Comparison of ENCODE assay signal across 23 cellular contexts in the genomic region with DNA sequence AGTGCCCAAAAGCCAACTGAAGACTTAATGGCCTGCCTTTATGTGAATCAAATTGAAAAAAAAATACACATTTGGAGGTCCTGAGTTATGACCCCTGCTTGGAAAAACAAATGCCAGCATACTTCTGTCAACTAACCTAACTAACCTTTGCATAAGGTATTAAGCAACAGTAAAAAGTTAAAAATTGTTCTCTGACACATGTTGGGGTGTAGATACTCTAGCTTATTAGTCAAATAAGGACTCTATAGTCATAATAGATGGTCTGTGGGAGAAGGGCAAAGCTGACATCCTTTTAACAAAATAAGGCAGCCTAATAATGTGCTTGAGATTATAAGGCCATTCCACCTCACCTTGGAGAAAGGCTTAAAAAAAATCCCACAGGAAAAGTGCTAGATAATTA.
DNase-seq lines count a peak whose midpoint lies in the region; ATAC-seq and TF ChIP-seq lines count a peak whose summit lies in the region.
"Had no signal": no experiment of that assay in that cellular context is flagged by ENCODE, and none has a peak within 500 bp of the region (broad histone marks: within the 10 kb centered on the region; RNA-seq: fewer than 3 reads in every experiment).

No MANE protein-coding gene starts in this region.

- no peaks in the 10 kb centered on the region for H3F3A ChIP-seq in GM23338 (replicated peaks; ENCODE audit: low read depth)

- peak overlapping the region; percentile 14 for H3K27ac Mint-ChIP-seq in activated CD4-positive, alpha-beta T cell treated with anti-CD3 and anti-CD28 coated beads, Interleukin-2, amount 10 ng/mL, durations not matched to agents 24 days and 14 days
- H3K27ac Mint-ChIP-seq in CD4-positive, alpha-beta T cell, result peak overlapping the region; percentile 40
- H3K27ac Mint-ChIP-seq in GM23338, result no peak overlapping the region
- H3K27ac Mint-ChIP-seq: H9; T-helper 2 cell treated with Interferon-gamma antibody and Interleukin-4, amounts not matched to agents 5 μg/mL and 100 μg/mL, for 36 hours had no signal

- no peak overlapping the region for H3K4me3 Mint-ChIP-seq in activated CD4-positive, alpha-beta T cell treated with anti-CD3 and anti-CD28 coated beads, Interleukin-2, amount 10 ng/mL, durations not matched to agents 24 days and 14 days
- no peak overlapping the region for H3K4me3 Mint-ChIP-seq in CD4-positive, alpha-beta T cell
- H3K4me3 Mint-ChIP-seq in GM23338, result no peak overlapping the region
- H3K4me3 Mint-ChIP-seq: activated CD4-positive, alpha-beta T cell treated with anti-CD3 and anti-CD28 coated beads, Interleukin-2, amount 10 ng/mL, durations not matched to agents 7 days and 5 days; CD8-positive, alpha-beta memory T cell; H9; T-helper 2 cell treated with Interferon-gamma antibody and Interleukin-4, amounts not matched to agents 5 μg/mL and 100 μg/mL, for 36 hours had no signal

- intact Hi-C loops in activated CD4-positive, alpha-beta T cell treated with anti-CD3 and anti-CD28 coated beads, Interleukin-2, amount 10 ng/mL, durations not matched to agents 24 days and 14 days (cut with micrococcal nuclease), result loop anchor here (5.0 kb wide), 1 partner anchor 38 kb away; no protein-coding TSS in a partner anchor
- intact Hi-C loops in CD4-positive, alpha-beta T cell (cut with DNase I, micrococcal nuclease), result no loop called here
- intact Hi-C loops in heart right ventricle (cut with DNase I), result no loop called here

- no peak overlapping the region for H2AFZ ChIP-seq in GM23338
- H2AFZ ChIP-seq: PC-9 had no signal

- peaks cover 52% of the 10 kb centered on the region for H3K4me1 Mint-ChIP-seq in activated CD4-positive, alpha-beta T cell treated with anti-CD3 and anti-CD28 coated beads, Interleukin-2, amount 10 ng/mL, durations not matched to agents 24 days and 14 days
- H3K4me1 Mint-ChIP-seq in CD4-positive, alpha-beta T cell (ENCODE audit: low read depth), result peaks cover 98% of the 10 kb centered on the region
- peaks cover 8% of the 10 kb centered on the region for H3K4me1 Mint-ChIP-seq in GM23338

- no peaks in the 10 kb centered on the region for H3K27me3 Mint-ChIP-seq in activated CD4-positive, alpha-beta T cell treated with anti-CD3 and anti-CD28 coated beads, Interleukin-2, amount 10 ng/mL, durations not matched to agents 24 days and 14 days
- H3K27me3 Mint-ChIP-seq in CD4-positive, alpha-beta T cell, result no peaks in the 10 kb centered on the region
- no peaks in the 10 kb centered on the region for H3K27me3 Mint-ChIP-seq in GM23338 (ENCODE audit: insufficient read depth, low read depth, poor library complexity)
- H3K27me3 Mint-ChIP-seq: activated CD4-positive, alpha-beta T cell treated with anti-CD3 and anti-CD28 coated beads, Interleukin-2, amount 10 ng/mL, durations not matched to agents 7 days and 5 days; CD8-positive, alpha-beta memory T cell had no signal

- H3K9me2 ChIP-seq in GM23338 (ENCODE audit: insufficient read depth), result 0 out of 2 replicates have a peak, but pooled peaks cover 3% of the 10 kb centered on the region

- no peak overlapping the region for H3K4me3 ChIP-seq in GM23338
- no peak overlapping the region for H3K4me3 ChIP-seq in heart right ventricle
- H3K4me3 ChIP-seq: left ventricle myocardium inferior, PC-9, tibial nerve had no signal

- H3K79me2 ChIP-seq in GM23338 (replicated peaks; ENCODE audit: insufficient read depth), result no peaks in the 10 kb centered on the region

- H3K27me3 ChIP-seq in CD4-positive, alpha-beta T cell (ENCODE audit: control insufficient read depth, insufficient read depth, low read length), result no peaks in the 10 kb centered on the region
- no peaks in the 10 kb centered on the region for H3K27me3 ChIP-seq in GM23338 (ENCODE audit: insufficient read depth)
- no peaks in the 10 kb centered on the region for H3K27me3 ChIP-seq in heart right ventricle
- H3K27me3 ChIP-seq: brain microvascular endothelial cell, tibial nerve had no signal

- CTCF ChIA-PET in CD4-positive, alpha-beta T cell (lab: Charles Lee), result no interaction called here

- no peaks in the 10 kb centered on the region for H4K20me1 ChIP-seq in GM23338 (replicated peaks; ENCODE audit: insufficient read depth)

- no peak overlapping the region for H3K4me2 ChIP-seq in GM23338
- H3K4me2 ChIP-seq: PC-9 had no signal

- H3K9me3 Mint-ChIP-seq in activated CD4-positive, alpha-beta T cell treated with anti-CD3 and anti-CD28 coated beads, Interleukin-2, amount 10 ng/mL, durations not matched to agents 24 days and 14 days, result peaks cover 26% of the 10 kb centered on the region
- no peaks in the 10 kb centered on the region for H3K9me3 Mint-ChIP-seq in CD4-positive, alpha-beta T cell
- no peaks in the 10 kb centered on the region for H3K9me3 Mint-ChIP-seq in GM23338
- H3K9me3 Mint-ChIP-seq: CD8-positive, alpha-beta memory T cell; H9; T-helper 2 cell treated with Interferon-gamma antibody and Interleukin-4, amounts not matched to agents 5 μg/mL and 100 μg/mL, for 36 hours had no signal

- no peaks in the 10 kb centered on the region for H3K36me3 ChIP-seq in GM23338 (ENCODE audit: insufficient read depth)
- no peaks in the 10 kb centered on the region for H3K36me3 ChIP-seq in heart right ventricle
- H3K36me3 ChIP-seq: brain microvascular endothelial cell, left ventricle myocardium inferior, tibial nerve had no signal

- no peak overlapping the region for H3K27ac ChIP-seq in CD4-positive, alpha-beta T cell (ENCODE audit: low read depth, low read length)
- H3K27ac ChIP-seq in GM23338 (ENCODE audit: low read depth) (no peak overlapping the region), heart right ventricle (no peak overlapping the region)
- H3K27ac ChIP-seq: brain microvascular endothelial cell, left ventricle myocardium inferior, PC-9, tibial nerve had no signal

- no peaks in the 10 kb centered on the region for H3K4me1 ChIP-seq in GM23338 (ENCODE audit: insufficient read depth)
- H3K4me1 ChIP-seq in heart right ventricle, result peaks cover 0 to 23% (median 8%) of the 10 kb centered on the region in 9 donors
- H3K4me1 ChIP-seq: tibial nerve had no signal

- POLR2A ChIA-PET in CD4-positive, alpha-beta T cell (lab: Charles Lee), result interaction anchor here (1.0 kb wide), 1 partner anchor 10 kb away, joined by 3 read pairs; no protein-coding TSS in a partner anchor

- no peaks in the 10 kb centered on the region for H3K9me3 ChIP-seq in CD4-positive, alpha-beta T cell (ENCODE audit: control insufficient read depth, low read length)
- no peaks in the 10 kb centered on the region for H3K9me3 ChIP-seq in heart right ventricle
- H3K9me3 ChIP-seq: left ventricle myocardium inferior, tibial nerve had no signal

- DNase-seq in activated CD4-positive, alpha-beta T cell treated with anti-CD3 and anti-CD28 coated beads, Interleukin-2, amount 10 ng/mL, durations not matched to agents 24 days and 14 days, result peak; percentile 34
- no peak for DNase-seq in activated CD4-positive, alpha-beta T cell treated with anti-CD3 and anti-CD28 coated beads for 48 hours
- DNase-seq in CD4-positive, alpha-beta T cell, result no peak
- DNase-seq in left lobe of liver (ENCODE audit: low spot score), result no peak
- DNase-seq in GM23338 (ENCODE audit: low spot score), result no peak
- no peak for DNase-seq in heart right ventricle
- DNase-seq: activated CD4-positive, alpha-beta T cell treated with anti-CD3 and anti-CD28 coated beads, Interleukin-2, amount 10 ng/mL, durations not matched to agents 7 days and 5 days; activated CD8-positive, alpha-beta memory T cell treated with anti-CD3 and anti-CD28 coated beads, Interleukin-2, amount 50 U/mL, for 4 hours; activated effector memory CD4-positive, alpha-beta T cell treated with Interleukin-2 at 50 U/mL for 16 hours; brain microvascular endothelial cell; CD8-positive, alpha-beta memory T cell; DMS153; H9; Karpas-422; left ventricle myocardium inferior; NCI-H146; occipital lobe; PC-9 had no signal

- TF ChIP-seq CTCF in CD4-positive, alpha-beta T cell (IDR thresholded peaks at IDR 0.05), result no peak
- TF ChIP-seq CTCF in GM23338 (conservative IDR thresholded peaks at IDR 0.05; ENCODE audit: low read depth in 2 of 2) (no peak), heart right ventricle (IDR thresholded peaks at IDR 0.05) (no peak)

- no peak for ATAC-seq in CD4-positive, alpha-beta T cell (ENCODE audit: poor library complexity)
- ATAC-seq in HG02938 (IDR thresholded peaks at IDR 0.05; ENCODE audit: unreplicated experiment), result peak; percentile 58
- peak; percentile 49 for ATAC-seq in left lobe of liver
- no peak for ATAC-seq in GM21360 (IDR thresholded peaks at IDR 0.05; ENCODE audit: unreplicated experiment)
- no peak for ATAC-seq in GM23338
- no peak for ATAC-seq in heart right ventricle
- ATAC-seq: Right ventricle myocardium inferior had no signal

- H3K36me3 Mint-ChIP-seq in activated CD4-positive, alpha-beta T cell treated with anti-CD3 and anti-CD28 coated beads, Interleukin-2, amount 10 ng/mL, durations not matched to agents 24 days and 14 days (ENCODE audit: low read depth), result peaks cover 57% of the 10 kb centered on the region
- peaks cover 59% of the 10 kb centered on the region for H3K36me3 Mint-ChIP-seq in CD4-positive, alpha-beta T cell (ENCODE audit: low read depth)
- H3K36me3 Mint-ChIP-seq in GM23338 (ENCODE audit: low read depth), result peaks cover 3% of the 10 kb centered on the region; the same call in 1 of the 3 replicates

TF ChIP-seq in GM23338, 12 proteins besides CTCF, POLR2A, EP300 and RAD21 (continues in another document):
- no peak for TF ChIP-seq EZH2 (IDR thresholded peaks at IDR 0.05; ENCODE audit: low read depth, unreplicated experiment)
- no peak for TF ChIP-seq EZH2phosphoT487 (IDR thresholded peaks at IDR 0.05; ENCODE audit: unreplicated experiment)
- TF ChIP-seq NANOG (IDR thresholded peaks at IDR 0.05; ENCODE audit: borderline replicate concordance), result no peak

Comparison
In these comparisons a context has a peak if more than half of its experiments do, and no peak if none do; other contexts are left out.
1. ATAC-seq: peak in HG02938 (single experiment) and left lobe of liver (single experiment); none in CD4-positive, alpha-beta T cell (single experiment), GM21360 (single experiment), GM23338 (single experiment) and heart right ventricle (0 of 8).